1 cellular context compared by ENCODE assay signal in the genomic region with DNA sequence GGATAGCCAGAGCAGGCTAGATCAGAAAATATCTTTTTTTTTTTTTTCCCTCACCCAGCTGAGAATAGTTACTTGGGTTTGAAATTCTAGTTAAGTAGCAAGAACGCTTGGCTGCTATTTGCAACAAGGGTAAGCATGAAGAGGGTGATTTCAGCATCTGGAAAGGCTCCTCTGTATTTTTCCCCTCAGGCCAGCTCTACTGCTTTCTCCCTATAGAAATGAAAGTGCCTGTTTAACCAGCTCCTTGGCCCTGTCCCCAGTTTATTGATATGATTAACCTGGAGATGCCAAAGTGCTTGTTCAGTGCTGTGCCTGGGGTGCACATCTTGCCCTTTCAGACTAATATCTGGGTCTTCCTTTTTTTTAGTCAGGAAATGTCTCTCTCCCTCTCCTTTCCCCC.
TF ChIP-seq lines count a peak whose summit lies in the region.

No MANE protein-coding gene starts in this region.

TF ChIP-seq in IMR-90, 13 proteins besides CTCF, POLR2A, EP300 and RAD21 (continued from another document):
- TF ChIP-seq RCOR1 (IDR thresholded peaks at IDR 0.05; ENCODE audit: insufficient replicate concordance, low read length) (no peak), SMC3 (IDR thresholded peaks at IDR 0.05; ENCODE audit: low read depth, low read length) (no peak), MXI1 (IDR thresholded peaks at IDR 0.05; ENCODE audit: borderline replicate concordance, low read depth, low read length) (no peak), CHD1 (IDR thresholded peaks at IDR 0.05; ENCODE audit: low read depth, low read length) (no peak), NFE2L2 (IDR thresholded peaks at IDR 0.05; ENCODE audit: low read depth, low read length) (no peak), MAZ (IDR thresholded peaks at IDR 0.05; ENCODE audit: borderline replicate concordance, low read depth, low read length) (no peak), BHLHE40 (IDR thresholded peaks at IDR 0.05; ENCODE audit: low read depth, low read length) (no peak)
- TF ChIP-seq, protein P1, sequence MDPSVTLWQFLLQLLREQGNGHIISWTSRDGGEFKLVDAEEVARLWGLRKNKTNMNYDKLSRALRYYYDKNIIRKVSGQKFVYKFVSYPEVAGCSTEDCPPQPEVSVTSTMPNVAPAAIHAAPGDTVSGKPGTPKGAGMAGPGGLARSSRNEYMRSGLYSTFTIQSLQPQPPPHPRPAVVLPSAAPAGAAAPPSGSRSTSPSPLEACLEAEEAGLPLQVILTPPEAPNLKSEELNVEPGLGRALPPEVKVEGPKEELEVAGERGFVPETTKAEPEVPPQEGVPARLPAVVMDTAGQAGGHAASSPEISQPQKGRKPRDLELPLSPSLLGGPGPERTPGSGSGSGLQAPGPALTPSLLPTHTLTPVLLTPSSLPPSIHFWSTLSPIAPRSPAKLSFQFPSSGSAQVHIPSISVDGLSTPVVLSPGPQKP (IDR thresholded peaks at IDR 0.05; ENCODE audit: borderline replicate concordance, low read depth, low read length) = no peak
TF ChIP-seq in IMR-90: peak in this region for 0.
